1 cellular context compared by ENCODE assay signal in genomic region chr22:29799217-29799680, GRCh38.
TF ChIP-seq lines count a peak whose summit lies in the region.

No MANE protein-coding gene starts in this region.

TF ChIP-seq in K562, 482 proteins besides CTCF, POLR2A, EP300 and RAD21 (continued from another document and continues in another):
- TF ChIP-seq GABPB1 (CRISPR knock-in tag; IDR thresholded peaks at IDR 0.05) (0 out of 2 replicates have a peak, but pooled peaks have one; percentile 33), E2F6 (IDR thresholded peaks at IDR 0.05; ENCODE audit: borderline replicate concordance in 1 of 2, extremely low read depth in 1 of 2, insufficient read depth in 1 of 2, insufficient read length in 1 of 2, low read depth in 1 of 2, low read length in 1 of 2, poor library complexity in 1 of 2, severe bottlenecking in 1 of 2) (no peak), USF2 (CRISPR knock-in tag; IDR thresholded peaks at IDR 0.05) (no peak), THAP12 (CRISPR knock-in tag; IDR thresholded peaks at IDR 0.05) (no peak), ZHX1 (conservative IDR thresholded peaks at IDR 0.05; ENCODE audit: low read length) (no peak), HCFC1 (IDR thresholded peaks at IDR 0.05; ENCODE audit: low read depth, low read length) (no peak), ATF4 (CRISPR knock-in tag; IDR thresholded peaks at IDR 0.05) (no peak; the same call in 1 of the 2 replicates), RNF2 (IDR thresholded peaks at IDR 0.05) (0 out of 2 replicates have a peak, but pooled peaks have one; percentile 35), MYNN (IDR thresholded peaks at IDR 0.05) (no peak), MYNN (CRISPR knock-in tag; IDR thresholded peaks at IDR 0.05) (no peak), BDP1 (IDR thresholded peaks at IDR 0.05; ENCODE audit: insufficient read depth, insufficient read length) (no peak), ETV6 (IDR thresholded peaks at IDR 0.05; ENCODE audit: borderline replicate concordance in 1 of 2, low read depth in 2 of 2, low read length in 1 of 2) (no peak), ETV6 (CRISPR knock-in tag; IDR thresholded peaks at IDR 0.05; ENCODE audit: borderline replicate concordance) (no peak), ZNF445 (CRISPR knock-in tag; IDR thresholded peaks at IDR 0.05; ENCODE audit: low read depth) (no peak), WHSC1 (IDR thresholded peaks at IDR 0.05; ENCODE audit: low read length) (no peak), ZNF124 (CRISPR knock-in tag; IDR thresholded peaks at IDR 0.05) (no peak), ZNF143 (CRISPR knock-in tag; IDR thresholded peaks at IDR 0.05) (no peak), GATAD2B (IDR thresholded peaks at IDR 0.05; ENCODE audit: borderline replicate concordance) (no peak), BRCA1 (IDR thresholded peaks at IDR 0.05) (no peak), BRCA1 (CRISPR knock-in tag; IDR thresholded peaks at IDR 0.05) (no peak), NKRF (IDR thresholded peaks at IDR 0.05; ENCODE audit: borderline replicate concordance) (no peak), CBX8 (IDR thresholded peaks at IDR 0.05; ENCODE audit: borderline replicate concordance, extremely low read depth, low read depth, low read length, poor library complexity, severe bottlenecking) (no peak), ZKSCAN1 (IDR thresholded peaks at IDR 0.05; ENCODE audit: low read depth, low read length) (no peak), JUND (IDR thresholded peaks at IDR 0.05; ENCODE audit: borderline replicate concordance, low read depth, low read length) (peak; percentile 82), JUND (tag; IDR thresholded peaks at IDR 0.05; ENCODE audit: borderline replicate concordance, low read depth, low read length) (peak; percentile 70; the same call in 1 of the 3 replicates), MEIS2 (IDR thresholded peaks at IDR 0.05; ENCODE audit: partially characterized antibody) (no peak), ZFP36 (IDR thresholded peaks at IDR 0.05; ENCODE audit: low read depth, low read length, partially characterized antibody) (no peak), GMEB1 (CRISPR knock-in tag; IDR thresholded peaks at IDR 0.05) (no peak), CTBP1 (IDR thresholded peaks at IDR 0.05; ENCODE audit: borderline replicate concordance) (0 out of 2 replicates have a peak, but pooled peaks have one; percentile 39), HNRNPH1 (optimal IDR thresholded peaks at IDR 0.05; ENCODE audit: low read depth, low read length) (no peak), BMI1 (IDR thresholded peaks at IDR 0.05; ENCODE audit: low read length) (no peak), CHAMP1 (IDR thresholded peaks at IDR 0.05) (no peak), NFE2L1 (tag; IDR thresholded peaks at IDR 0.05; ENCODE audit: borderline replicate concordance, low read depth) (peak; percentile 84), FOXK2 (conservative IDR thresholded peaks at IDR 0.05 in 1 of 2, IDR thresholded peaks at IDR 0.05 in 1 of 2; ENCODE audit: low read depth in 2 of 2) (no peak), NFIX (CRISPR knock-in tag; IDR thresholded peaks at IDR 0.05; ENCODE audit: low read depth) (no peak), NRF1 (conservative IDR thresholded peaks at IDR 0.05 in 1 of 2, IDR thresholded peaks at IDR 0.05 in 1 of 2) (peak; percentile 80 to 83), ZBTB17 (CRISPR knock-in tag; IDR thresholded peaks at IDR 0.05) (0 out of 2 replicates have a peak, but pooled peaks have one; percentile 25), ZNF282 (CRISPR knock-in tag; IDR thresholded peaks at IDR 0.05) (no peak)
